8 cellular contexts compared by ENCODE assay signal in the genomic region with DNA sequence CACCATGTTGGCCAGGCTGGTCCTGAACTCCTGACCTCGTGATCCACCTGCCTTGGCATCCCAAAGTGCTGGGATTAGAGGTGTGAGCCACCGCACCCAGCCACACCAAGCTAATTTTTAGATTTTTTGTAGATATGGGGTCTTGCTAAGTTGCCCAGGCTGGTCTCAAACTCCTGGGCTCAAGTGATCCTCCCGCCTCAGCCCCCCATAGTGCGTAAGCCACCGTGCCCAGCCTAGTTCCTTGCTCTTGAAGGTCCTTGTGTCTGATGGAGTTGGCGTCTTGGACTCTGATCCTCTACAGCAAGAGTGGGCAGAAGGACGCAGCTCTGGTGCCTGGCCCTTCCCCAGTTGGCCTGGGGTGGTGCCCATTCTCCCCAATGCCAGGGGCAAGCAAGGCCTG. TPM values are rescaled to one million over a fixed set of nuclear protein-coding genes. Genes with fewer than 3 reads are reported as not detected.
A peak's percentile ranks its signal among the peaks of the same experiment; 100 is the strongest.
DNase-seq lines count a peak whose midpoint lies in the region; ATAC-seq and TF ChIP-seq lines count a peak whose summit lies in the region.
"Not testable (repeated sequence)": the region's sequence is repeated elsewhere in the genome, so short reads cannot be mapped to it uniquely, and the experiment has no call there.

No MANE protein-coding gene starts in this region.

- not testable (repeated sequence) for TF ChIP-seq CTCF in CD8-positive, alpha-beta T cell (IDR thresholded peaks at IDR 0.05)

- H3K4me3 Mint-ChIP-seq in CD8-positive, alpha-beta T cell, result peak overlapping the region; percentile 19
- H3K4me3 Mint-ChIP-seq in T-cell, result peak overlapping the region in 1 of 3 donors; percentile 55
- not testable (repeated sequence) for H3K4me3 Mint-ChIP-seq in activated CD4-positive, alpha-beta memory T cell treated with anti-CD3 and anti-CD28 coated beads for 36 hours; activated T-helper 1 cell treated with anti-CD3 and anti-CD28 coated beads, Interleukin-12 subunit alpha, Interleukin-12 subunit beta, Interleukin-2, Interleukin-4 antibody, amounts not matched to agents 30 ng/mL and 10 ng/mL and 1 ng/mL, durations not matched to agents 14 hours and 24 hours and 36 hours; activated naive CD8-positive, alpha-beta T cell treated with anti-CD3 and anti-CD28 coated beads for 36 hours; immature natural killer cell
- H3K4me3 Mint-ChIP-seq in natural killer cell treated with Interleukin-12 subunit alpha and Interleukin-12 subunit beta and Interleukin-15 and Interleukin-18, amount 100 ng/mL, for 72 hours, result peak overlapping the region; percentile 46
- peak overlapping the region; percentile 21 to 36 for H3K4me3 Mint-ChIP-seq in stimulated activated naive CD8-positive, alpha-beta T cell treated with anti-CD3 and anti-CD28 coated beads, Interleukin-15, amount 100 ng/mL, for 72 hours

- not testable (repeated sequence) for DNase-seq in CD8-positive, alpha-beta T cell; T-cell; activated CD4-positive, alpha-beta memory T cell treated with anti-CD3 and anti-CD28 coated beads for 36 hours; activated T-helper 1 cell treated with anti-CD3 and anti-CD28 coated beads, Interleukin-12 subunit alpha, Interleukin-12 subunit beta, Interleukin-2, Interleukin-4 antibody, amounts not matched to agents 30 ng/mL and 10 ng/mL and 1 ng/mL, durations not matched to agents 14 hours and 24 hours and 36 hours (ENCODE audit: low spot score); activated naive CD8-positive, alpha-beta T cell treated with anti-CD3 and anti-CD28 coated beads for 36 hours; immature natural killer cell; natural killer cell treated with Interleukin-12 subunit alpha and Interleukin-12 subunit beta and Interleukin-15 and Interleukin-18, amount 100 ng/mL, for 72 hours (ENCODE audit: low spot score); stimulated activated naive CD8-positive, alpha-beta T cell treated with anti-CD3 and anti-CD28 coated beads, Interleukin-15, amount 100 ng/mL, for 72 hours

- H3K27ac ChIP-seq in CD8-positive, alpha-beta T cell (ENCODE audit: low read depth, low read length), result not testable (repeated sequence)

- H3K4me3 ChIP-seq in CD8-positive, alpha-beta T cell (ENCODE audit: low read depth, low read length), result not testable (repeated sequence)

- H3K4me1 Mint-ChIP-seq in CD8-positive, alpha-beta T cell (ENCODE audit: low read depth), result peaks cover 75% of the 10 kb centered on the region
- peaks cover 76 to 81% (median 79%) of the 10 kb centered on the region in 3 donors for H3K4me1 Mint-ChIP-seq in T-cell
- H3K4me1 Mint-ChIP-seq in activated CD4-positive, alpha-beta memory T cell treated with anti-CD3 and anti-CD28 coated beads for 36 hours (ENCODE audit: low read depth), result peaks cover 54% of the 10 kb centered on the region
- peaks cover 37% of the 10 kb centered on the region for H3K4me1 Mint-ChIP-seq in activated T-helper 1 cell treated with anti-CD3 and anti-CD28 coated beads, Interleukin-12 subunit alpha, Interleukin-12 subunit beta, Interleukin-2, Interleukin-4 antibody, amounts not matched to agents 30 ng/mL and 10 ng/mL and 1 ng/mL, durations not matched to agents 14 hours and 24 hours and 36 hours (ENCODE audit: low read depth)
- H3K4me1 Mint-ChIP-seq in activated naive CD8-positive, alpha-beta T cell treated with anti-CD3 and anti-CD28 coated beads for 36 hours, result peaks cover 60% of the 10 kb centered on the region
- H3K4me1 Mint-ChIP-seq in immature natural killer cell, result peaks cover 76 to 83% of the 10 kb centered on the region in 2 donors
- H3K4me1 Mint-ChIP-seq in natural killer cell treated with Interleukin-12 subunit alpha and Interleukin-12 subunit beta and Interleukin-15 and Interleukin-18, amount 100 ng/mL, for 72 hours (ENCODE audit: low read depth in 2 of 2), result peaks cover 51 to 52% of the 10 kb centered on the region in 2 donors
- peaks cover 95% of the 10 kb centered on the region for H3K4me1 Mint-ChIP-seq in stimulated activated naive CD8-positive, alpha-beta T cell treated with anti-CD3 and anti-CD28 coated beads, Interleukin-15, amount 100 ng/mL, for 72 hours

- intact Hi-C loops in CD8-positive, alpha-beta T cell (cut with DNase I, micrococcal nuclease); activated CD4-positive, alpha-beta memory T cell treated with anti-CD3 and anti-CD28 coated beads for 36 hours (cut with micrococcal nuclease); activated T-helper 1 cell treated with anti-CD3 and anti-CD28 coated beads, Interleukin-12 subunit alpha, Interleukin-12 subunit beta, Interleukin-2, Interleukin-4 antibody, amounts not matched to agents 30 ng/mL and 10 ng/mL and 1 ng/mL, durations not matched to agents 14 hours and 24 hours and 36 hours (cut with micrococcal nuclease): not testable (repeated sequence)

- peaks cover 82% of the 10 kb centered on the region for H3K4me1 ChIP-seq in CD8-positive, alpha-beta T cell (ENCODE audit: insufficient read depth, low read length)

- not testable (repeated sequence) for H3K27me3 ChIP-seq in CD8-positive, alpha-beta T cell (ENCODE audit: insufficient read depth, low read length)

- H3K9me3 ChIP-seq in CD8-positive, alpha-beta T cell (ENCODE audit: low read length), result not testable (repeated sequence)

- peaks cover 69% of the 10 kb centered on the region for H3K36me3 Mint-ChIP-seq in CD8-positive, alpha-beta T cell
- peaks cover 30% of the 10 kb centered on the region for H3K36me3 Mint-ChIP-seq in T-cell
- H3K36me3 Mint-ChIP-seq in activated CD4-positive, alpha-beta memory T cell treated with anti-CD3 and anti-CD28 coated beads for 36 hours, result peaks cover 35% of the 10 kb centered on the region
- H3K36me3 Mint-ChIP-seq in activated T-helper 1 cell treated with anti-CD3 and anti-CD28 coated beads, Interleukin-12 subunit alpha, Interleukin-12 subunit beta, Interleukin-2, Interleukin-4 antibody, amounts not matched to agents 30 ng/mL and 10 ng/mL and 1 ng/mL, durations not matched to agents 14 hours and 24 hours and 36 hours (ENCODE audit: low read depth), result peaks cover 45% of the 10 kb centered on the region
- peaks cover 62% of the 10 kb centered on the region for H3K36me3 Mint-ChIP-seq in activated naive CD8-positive, alpha-beta T cell treated with anti-CD3 and anti-CD28 coated beads for 36 hours
- peaks cover 3 to 18% (median 10%) of the 10 kb centered on the region in 3 donors for H3K36me3 Mint-ChIP-seq in immature natural killer cell
- peaks cover 21% of the 10 kb centered on the region for H3K36me3 Mint-ChIP-seq in natural killer cell treated with Interleukin-12 subunit alpha and Interleukin-12 subunit beta and Interleukin-15 and Interleukin-18, amount 100 ng/mL, for 72 hours

- H3K9me3 Mint-ChIP-seq in CD8-positive, alpha-beta T cell; T-cell; activated CD4-positive, alpha-beta memory T cell treated with anti-CD3 and anti-CD28 coated beads for 36 hours; activated T-helper 1 cell treated with anti-CD3 and anti-CD28 coated beads, Interleukin-12 subunit alpha, Interleukin-12 subunit beta, Interleukin-2, Interleukin-4 antibody, amounts not matched to agents 30 ng/mL and 10 ng/mL and 1 ng/mL, durations not matched to agents 14 hours and 24 hours and 36 hours; activated naive CD8-positive, alpha-beta T cell treated with anti-CD3 and anti-CD28 coated beads for 36 hours; immature natural killer cell; natural killer cell treated with Interleukin-12 subunit alpha and Interleukin-12 subunit beta and Interleukin-15 and Interleukin-18, amount 100 ng/mL, for 72 hours; stimulated activated naive CD8-positive, alpha-beta T cell treated with anti-CD3 and anti-CD28 coated beads, Interleukin-15, amount 100 ng/mL, for 72 hours: not testable (repeated sequence)

- H3K36me3 ChIP-seq in CD8-positive, alpha-beta T cell (ENCODE audit: insufficient read depth, low read length), result peaks cover 19% of the 10 kb centered on the region

- H3K27ac Mint-ChIP-seq in CD8-positive, alpha-beta T cell, result peak overlapping the region; percentile 92
- H3K27ac Mint-ChIP-seq in T-cell (peak overlapping the region; percentile 21 to 92), immature natural killer cell (peak overlapping the region; percentile 69 to 95 (median 82))
- peak overlapping the region; percentile 35 for H3K27ac Mint-ChIP-seq in activated CD4-positive, alpha-beta memory T cell treated with anti-CD3 and anti-CD28 coated beads for 36 hours
- H3K27ac Mint-ChIP-seq in activated T-helper 1 cell treated with anti-CD3 and anti-CD28 coated beads, Interleukin-12 subunit alpha, Interleukin-12 subunit beta, Interleukin-2, Interleukin-4 antibody, amounts not matched to agents 30 ng/mL and 10 ng/mL and 1 ng/mL, durations not matched to agents 14 hours and 24 hours and 36 hours, result peak overlapping the region; percentile 70
- H3K27ac Mint-ChIP-seq in activated naive CD8-positive, alpha-beta T cell treated with anti-CD3 and anti-CD28 coated beads for 36 hours, result peak overlapping the region; percentile 90
- H3K27ac Mint-ChIP-seq in natural killer cell treated with Interleukin-12 subunit alpha and Interleukin-12 subunit beta and Interleukin-15 and Interleukin-18, amount 100 ng/mL, for 72 hours, result peak overlapping the region; percentile 78 to 83
- peak overlapping the region; percentile 27 to 77 for H3K27ac Mint-ChIP-seq in stimulated activated naive CD8-positive, alpha-beta T cell treated with anti-CD3 and anti-CD28 coated beads, Interleukin-15, amount 100 ng/mL, for 72 hours

- ATAC-seq in CD8-positive, alpha-beta T cell; T-cell (replicated peaks in 1 of 4); natural killer cell treated with Interleukin-12 subunit alpha and Interleukin-12 subunit beta and Interleukin-15 and Interleukin-18, amount 100 ng/mL, for 72 hours; stimulated activated naive CD8-positive, alpha-beta T cell treated with anti-CD3 and anti-CD28 coated beads, Interleukin-15, amount 100 ng/mL, for 72 hours: not testable (repeated sequence)

- not testable (repeated sequence) for H3K27me3 Mint-ChIP-seq in CD8-positive, alpha-beta T cell (ENCODE audit: low read depth); T-cell; activated CD4-positive, alpha-beta memory T cell treated with anti-CD3 and anti-CD28 coated beads for 36 hours; activated T-helper 1 cell treated with anti-CD3 and anti-CD28 coated beads, Interleukin-12 subunit alpha, Interleukin-12 subunit beta, Interleukin-2, Interleukin-4 antibody, amounts not matched to agents 30 ng/mL and 10 ng/mL and 1 ng/mL, durations not matched to agents 14 hours and 24 hours and 36 hours (ENCODE audit: insufficient read depth); activated naive CD8-positive, alpha-beta T cell treated with anti-CD3 and anti-CD28 coated beads for 36 hours; immature natural killer cell (ENCODE audit: low read depth in 3 of 3); natural killer cell treated with Interleukin-12 subunit alpha and Interleukin-12 subunit beta and Interleukin-15 and Interleukin-18, amount 100 ng/mL, for 72 hours; stimulated activated naive CD8-positive, alpha-beta T cell treated with anti-CD3 and anti-CD28 coated beads, Interleukin-15, amount 100 ng/mL, for 72 hours

- POLR2A ChIA-PET in CD8-positive, alpha-beta T cell (lab: Charles Lee), result interaction anchor here (0.6 to 1.8 kb wide), 4 partner anchors 8 to 49 kb away, joined by 3 to 6 read pairs (median 5); no protein-coding TSS in a partner anchor
- POLR2A ChIA-PET in T-cell (lab: Charles Lee); activated CD4-positive, alpha-beta memory T cell treated with anti-CD3 and anti-CD28 coated beads for 36 hours (lab: Charles Lee): not testable (repeated sequence)

- CTCF ChIA-PET in CD8-positive, alpha-beta T cell (lab: Charles Lee), result interaction anchor here (0.6 to 1.3 kb wide), 2 partner anchors 49 to 219 kb away, joined by 3 to 5 read pairs; no protein-coding TSS in a partner anchor
- CTCF ChIA-PET in T-cell (lab: Charles Lee), result interaction anchor here in 1 of 2 donors (0.7 kb wide), 1 partner anchor 241 kb away, joined by 3 read pairs; no protein-coding TSS in a partner anchor
- CTCF ChIA-PET in activated CD4-positive, alpha-beta memory T cell treated with anti-CD3 and anti-CD28 coated beads for 36 hours (lab: Charles Lee), result interaction anchor here (1.9 kb wide), 1 partner anchor 49 kb away, joined by 6 read pairs; no protein-coding TSS in a partner anchor

RNA-seq across cellular contexts. Expression of gene PIK3CD, which starts 24.6 kb away (rescaled TPM):
- 100 to 1,000 TPM; 200 to 214 TPM for total RNA-seq in CD8-positive, alpha-beta T cell
- total RNA-seq in T-cell, result 100 to 1,000 TPM; 246 to 313 (median 280) TPM
- total RNA-seq in activated CD4-positive, alpha-beta memory T cell treated with anti-CD3 and anti-CD28 coated beads for 36 hours, result 100 to 1,000 TPM; 129 to 138 TPM
- 287 and 291 TPM in 2 replicates for total RNA-seq in activated T-helper 1 cell treated with anti-CD3 and anti-CD28 coated beads, Interleukin-12 subunit alpha, Interleukin-12 subunit beta, Interleukin-2, Interleukin-4 antibody, amounts not matched to agents 30 ng/mL and 10 ng/mL and 1 ng/mL, durations not matched to agents 14 hours and 24 hours and 36 hours
- total RNA-seq in activated naive CD8-positive, alpha-beta T cell treated with anti-CD3 and anti-CD28 coated beads for 36 hours, result 100 to 1,000 TPM; 131 to 134 TPM
- polyA plus RNA-seq in immature natural killer cell, result 100 to 1,000 TPM in 1 of 3 donors, 10 to 100 TPM in 2; 43.4 to 133 (median 49.0) TPM
- 100 to 1,000 TPM; 273 to 444 TPM for total RNA-seq in natural killer cell treated with Interleukin-12 subunit alpha and Interleukin-12 subunit beta and Interleukin-15 and Interleukin-18, amount 100 ng/mL, for 72 hours

Comparison
In these comparisons a context has a peak if more than half of its experiments do, and no peak if none do; other contexts are left out.
1. H3K27ac Mint-ChIP-seq: peak in every context shown above with its lines; median percentile 92 in CD8-positive, alpha-beta T cell; 90 in activated naive CD8-positive, alpha-beta T cell treated with anti-CD3 and anti-CD28 coated beads for 36 hours; 82 in immature natural killer cell; 80 in natural killer cell treated with Interleukin-12 subunit alpha and Interleukin-12 subunit beta and Interleukin-15 and Interleukin-18, amount 100 ng/mL, for 72 hours; 70 in activated T-helper 1 cell treated with anti-CD3 and anti-CD28 coated beads, Interleukin-12 subunit alpha, Interleukin-12 subunit beta, Interleukin-2, Interleukin-4 antibody, amounts not matched to agents 30 ng/mL and 10 ng/mL and 1 ng/mL, durations not matched to agents 14 hours and 24 hours and 36 hours; 56 in T-cell; 52 in stimulated activated naive CD8-positive, alpha-beta T cell treated with anti-CD3 and anti-CD28 coated beads, Interleukin-15, amount 100 ng/mL, for 72 hours; 35 in activated CD4-positive, alpha-beta memory T cell treated with anti-CD3 and anti-CD28 coated beads for 36 hours.